25 cellular contexts compared by ENCODE assay signal in the genomic region with DNA sequence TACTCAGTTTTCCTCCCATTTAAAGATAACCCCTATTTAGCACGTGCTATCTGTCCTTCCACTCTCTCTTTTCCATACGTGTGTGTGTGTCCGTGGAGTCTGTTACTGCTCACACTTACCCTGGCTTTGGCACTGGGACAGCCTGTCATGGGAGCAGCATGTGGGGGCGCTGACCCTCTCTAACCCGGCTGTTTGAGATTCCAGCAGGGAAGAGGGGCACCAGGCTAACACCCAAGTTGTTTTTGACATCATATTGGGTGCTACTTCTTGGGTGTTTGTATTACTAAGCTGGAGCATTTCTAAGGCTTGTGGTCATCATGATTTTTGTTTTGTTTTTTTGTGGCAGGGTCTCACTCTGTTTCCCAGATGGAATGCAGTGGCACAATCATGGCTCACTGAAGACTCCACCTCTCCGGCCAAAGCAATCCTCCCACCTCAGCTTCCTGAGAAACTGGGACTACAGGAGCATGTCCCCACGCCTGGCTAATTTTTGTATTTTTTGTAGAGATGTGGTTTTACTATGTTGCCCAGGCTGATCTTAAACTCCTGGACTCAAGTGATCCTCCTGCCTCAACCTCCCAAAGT. TPM values are rescaled to one million over a fixed set of nuclear protein-coding genes. Genes with fewer than 3 reads are reported as not detected.
DNase-seq lines count a peak whose midpoint lies in the region; ATAC-seq and TF ChIP-seq lines count a peak whose summit lies in the region.
"Had no signal": no experiment of that assay in that cellular context is flagged by ENCODE, and none has a peak within 500 bp of the region (broad histone marks: within the 10 kb centered on the region; RNA-seq: fewer than 3 reads in every experiment).

No MANE protein-coding gene starts in this region.

- H3K27me3 ChIP-seq in right atrium auricular region (no peaks in the 10 kb centered on the region), esophagus muscularis mucosa (peaks cover 0 to 29% (median 0%) of the 10 kb centered on the region in 4 donors)

- H3K27ac Mint-ChIP-seq in nephron progenitor cell: peak overlapping the region; percentile 67
- H3K27ac Mint-ChIP-seq in natural killer cell treated with Interleukin-12 subunit alpha and Interleukin-12 subunit beta and Interleukin-15 and Interleukin-18, amount 100 ng/mL, for 72 hours: no peak overlapping the region
- H3K27ac Mint-ChIP-seq: GM23338 had no signal

- intact Hi-C loops in left ventricle myocardium superior (cut with micrococcal nuclease) (no loop called here), esophagus muscularis mucosa (cut with DNase I) (no loop called here)

- 78% methylated on average over 7 of the region's 7 CpGs for WGBS in esophagus muscularis mucosa

- no peak overlapping the region for H3K4me3 ChIP-seq in right atrium auricular region
- no peak overlapping the region for H3K4me3 ChIP-seq in esophagus muscularis mucosa
- H3K4me3 ChIP-seq: GM23338, HAP-1, PC-9 had no signal

- H3K27me3 Mint-ChIP-seq in nephron progenitor cell (ENCODE audit: low read depth, poor library complexity): peaks cover 13% of the 10 kb centered on the region
- peaks cover 20 to 58% of the 10 kb centered on the region in 2 donors for H3K27me3 Mint-ChIP-seq in natural killer cell treated with Interleukin-12 subunit alpha and Interleukin-12 subunit beta and Interleukin-15 and Interleukin-18, amount 100 ng/mL, for 72 hours

- H3K36me3 ChIP-seq in right atrium auricular region: no peaks in the 10 kb centered on the region
- H3K36me3 ChIP-seq in esophagus muscularis mucosa: no peaks in the 10 kb centered on the region
- H3K36me3 ChIP-seq: HAP-1 had no signal

- TF ChIP-seq CTCF in right atrium auricular region (IDR thresholded peaks at IDR 0.05): no peak
- TF ChIP-seq CTCF in nephron progenitor cell (IDR thresholded peaks at IDR 0.05): no peak
- no peak for TF ChIP-seq CTCF in esophagus muscularis mucosa (IDR thresholded peaks at IDR 0.05)

- DNase-seq in right atrium auricular region (ENCODE audit: low spot score): peak; percentile 42
- DNase-seq in left ventricle myocardium superior: no peak
- DNase-seq in islet precursor cell: peak; percentile 13
- DNase-seq in nephron progenitor cell: no peak
- DNase-seq in natural killer cell treated with Interleukin-12 subunit alpha and Interleukin-12 subunit beta and Interleukin-15 and Interleukin-18, amount 100 ng/mL, for 72 hours (ENCODE audit: low spot score): no peak
- no peak for DNase-seq in esophagus muscularis mucosa (ENCODE audit: extremely low spot score)
- DNase-seq: 8988T; AML-193; CD8-positive, alpha-beta memory T cell; GDM1; NCI-H1092 treated with DMSO at 0.1 percent for 48 hours; NCI-H146; NCI-H2029; NCI-H2227 treated with DMSO at 0.1 percent for 48 hours; NCI-H510A; NCI-H748 treated with DMSO at 0.1 percent for 48 hours; PC-9; SHP77 treated with DMSO at 0.1 percent for 48 hours had no signal

- ATAC-seq in left ventricle myocardium superior (no peak), HG03097 (IDR thresholded peaks at IDR 0.05; ENCODE audit: low FRiP score, unreplicated experiment) (no peak), HG03520 (IDR thresholded peaks at IDR 0.05; ENCODE audit: unreplicated experiment) (no peak)
- no peak for ATAC-seq in natural killer cell treated with Interleukin-12 subunit alpha and Interleukin-12 subunit beta and Interleukin-15 and Interleukin-18, amount 100 ng/mL, for 72 hours

- no peak for TF ChIP-seq EP300 in esophagus muscularis mucosa (IDR thresholded peaks at IDR 0.05)

- TF ChIP-seq POLR2A in esophagus muscularis mucosa (IDR thresholded peaks at IDR 0.05; ENCODE audit: low read depth): no peak

- peaks cover 4% of the 10 kb centered on the region for H3K36me3 Mint-ChIP-seq in nephron progenitor cell (ENCODE audit: low read depth)
- H3K36me3 Mint-ChIP-seq in natural killer cell treated with Interleukin-12 subunit alpha and Interleukin-12 subunit beta and Interleukin-15 and Interleukin-18, amount 100 ng/mL, for 72 hours: no peaks in the 10 kb centered on the region

- H3K4me3 Mint-ChIP-seq in nephron progenitor cell: peak overlapping the region; percentile 43
- H3K4me3 Mint-ChIP-seq in natural killer cell treated with Interleukin-12 subunit alpha and Interleukin-12 subunit beta and Interleukin-15 and Interleukin-18, amount 100 ng/mL, for 72 hours: no peak overlapping the region
- H3K4me3 Mint-ChIP-seq: CD8-positive, alpha-beta memory T cell; GM23338 had no signal

- H3K9me3 ChIP-seq in right atrium auricular region (no peaks in the 10 kb centered on the region), esophagus muscularis mucosa (no peaks in the 10 kb centered on the region)
- H3K9me3 ChIP-seq: HAP-1 had no signal

- H3K27ac ChIP-seq in right atrium auricular region (no peak overlapping the region), esophagus muscularis mucosa (replicated peaks in 1 of 4) (no peak overlapping the region)
- H3K27ac ChIP-seq: C4-2B, KMS-11, PC-9, RWPE1 had no signal

- peaks cover 68% of the 10 kb centered on the region for H3K4me1 Mint-ChIP-seq in nephron progenitor cell
- H3K4me1 Mint-ChIP-seq in natural killer cell treated with Interleukin-12 subunit alpha and Interleukin-12 subunit beta and Interleukin-15 and Interleukin-18, amount 100 ng/mL, for 72 hours (ENCODE audit: low read depth in 2 of 2): no peaks in the 10 kb centered on the region
- H3K4me1 Mint-ChIP-seq: CD8-positive, alpha-beta memory T cell had no signal

- H3K4me1 ChIP-seq in right atrium auricular region (no peaks in the 10 kb centered on the region), esophagus muscularis mucosa (no peaks in the 10 kb centered on the region)
- H3K4me1 ChIP-seq: HAP-1 had no signal

- peaks cover 9% of the 10 kb centered on the region for H3K9me3 Mint-ChIP-seq in nephron progenitor cell
- peaks cover 5% of the 10 kb centered on the region for H3K9me3 Mint-ChIP-seq in natural killer cell treated with Interleukin-12 subunit alpha and Interleukin-12 subunit beta and Interleukin-15 and Interleukin-18, amount 100 ng/mL, for 72 hours

RNA-seq across cellular contexts. Expression of a gene that starts 56.9 kb away (rescaled TPM):
- total RNA-seq in right atrium auricular region (1 to 10 TPM; 5.2 to 9.1 TPM), left ventricle myocardium superior (6.1 TPM), esophagus muscularis mucosa (10 to 100 TPM; 17.8 to 28.3 (median 22.0) TPM)
- total RNA-seq in natural killer cell treated with Interleukin-12 subunit alpha and Interleukin-12 subunit beta and Interleukin-15 and Interleukin-18, amount 100 ng/mL, for 72 hours: 10 to 100 TPM; 16.5 to 39.6 TPM

Comparison
In these comparisons a context has a peak if more than half of its experiments do, and no peak if none do; other contexts are left out.
1. DNase-seq: peak in right atrium auricular region (single experiment) and islet precursor cell (single experiment); none in left ventricle myocardium superior (single experiment), nephron progenitor cell (single experiment), natural killer cell treated with Interleukin-12 subunit alpha and Interleukin-12 subunit beta and Interleukin-15 and Interleukin-18, amount 100 ng/mL, for 72 hours (single experiment) and esophagus muscularis mucosa (single experiment).